Comparison of ENCODE assay signal across 8 cellular contexts in genomic region chr7:75639071-75639892, GRCh38.
A peak's percentile ranks its signal among the peaks of the same experiment; 100 is the strongest.
DNase-seq lines count a peak whose midpoint lies in the region; FAIRE-seq and TF ChIP-seq lines count a peak whose summit lies in the region.

No MANE protein-coding gene starts in this region.

- DNase-seq in NCI-H82 (lab: John Stamatoyannopoulos, UW) = peak; percentile 83
- no peak for DNase-seq in NCI-H82 treated with DMSO at 0.1 percent for 48 hours (lab: John Stamatoyannopoulos, UW; ENCODE audit: unreplicated experiment)
- peak; percentile 81 for DNase-seq in NCI-H69 (lab: John Stamatoyannopoulos, UW)
- DNase-seq in activated effector memory CD4-positive, alpha-beta T cell treated with anti-CD3 and anti-CD28 coated beads, Interleukin-2, amount 50 U/mL, for 16 hours = peak; percentile 77
- DNase-seq in frontal cortex (ENCODE audit: low spot score in 2 of 2) = peak; percentile 80 to 82
- peak; percentile 62 for DNase-seq in neural crest cell (ENCODE audit: low read depth, low spot score)
- no peak for DNase-seq in vagina (ENCODE audit: extremely low spot score in 2 of 2)
- no peak for DNase-seq in cortex of kidney (lab: John Stamatoyannopoulos, UW)

- H3K27me3 Mint-ChIP-seq in neural crest cell (ENCODE audit: low read depth) = no peaks in the 10 kb centered on the region

- H3K4me1 ChIP-seq in vagina = peaks cover 19% of the 10 kb centered on the region

- no peak for TF ChIP-seq POLR2A in vagina (IDR thresholded peaks at IDR 0.05)

- no peaks in the 10 kb centered on the region for H3K9me3 ChIP-seq in vagina

- no peaks in the 10 kb centered on the region for H3K27me3 ChIP-seq in vagina

- peak overlapping the region; percentile 94 for H3K4me3 Mint-ChIP-seq in neural crest cell

- no peak for FAIRE-seq in frontal cortex (lab: Jason Lieb, UNC)

- H3K27ac ChIP-seq in vagina = peak overlapping the region; percentile 83

- peaks cover 5% of the 10 kb centered on the region for H3K9me3 Mint-ChIP-seq in neural crest cell

- H3K27ac Mint-ChIP-seq in neural crest cell (ENCODE audit: unreplicated experiment) = peak overlapping the region; percentile 99

- peak overlapping the region; percentile 64 to 79 for H3K4me3 ChIP-seq in vagina

- peaks cover 39% of the 10 kb centered on the region for H3K4me1 Mint-ChIP-seq in neural crest cell

- intact Hi-C loops in vagina (cut with DNase I) = no loop called here

- TF ChIP-seq CTCF in neural crest cell (conservative IDR thresholded peaks at IDR 0.05) (no peak), vagina (IDR thresholded peaks at IDR 0.05) (no peak)

- peaks cover 5% of the 10 kb centered on the region for H3K36me3 Mint-ChIP-seq in neural crest cell (ENCODE audit: low read depth)

- no peaks in the 10 kb centered on the region for H3K36me3 ChIP-seq in vagina

Comparison
In these comparisons a context has a peak if more than half of its experiments do, and no peak if none do; other contexts are left out.
1. DNase-seq: peak in NCI-H82 (single experiment), NCI-H69 (single experiment), activated effector memory CD4-positive, alpha-beta T cell treated with anti-CD3 and anti-CD28 coated beads, Interleukin-2, amount 50 U/mL, for 16 hours (single experiment), frontal cortex (2 of 2) and neural crest cell (single experiment); none in NCI-H82 treated with DMSO at 0.1 percent for 48 hours (single experiment), vagina (0 of 2) and cortex of kidney (single experiment).